26 cellular contexts compared by ENCODE assay signal in the genomic region with DNA sequence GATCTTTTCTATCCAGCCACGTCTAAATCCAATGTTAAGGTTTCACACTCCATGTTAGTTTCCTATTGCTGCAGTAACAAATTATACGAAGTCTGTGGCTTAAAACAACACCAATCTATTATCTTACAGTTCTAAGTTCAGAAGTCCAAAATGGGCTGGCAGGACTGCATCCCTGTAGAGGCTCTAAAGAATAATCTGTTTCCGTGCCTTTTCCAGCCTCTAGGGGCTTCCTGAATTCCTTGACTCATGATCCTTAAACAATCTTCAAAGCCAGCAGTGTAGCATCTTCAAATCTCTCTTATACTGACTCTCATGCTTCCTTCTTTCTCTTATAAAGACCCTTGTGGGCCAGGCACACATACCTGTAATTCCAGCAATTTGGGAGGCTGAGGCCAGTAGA. TPM values are rescaled to one million over a fixed set of nuclear protein-coding genes. Genes with fewer than 3 reads are reported as not detected.
DNase-seq lines count a peak whose midpoint lies in the region; ATAC-seq and TF ChIP-seq lines count a peak whose summit lies in the region.
"Had no signal": no experiment of that assay in that cellular context is flagged by ENCODE, and none has a peak within 500 bp of the region (broad histone marks: within the 10 kb centered on the region; RNA-seq: fewer than 3 reads in every experiment).

No MANE protein-coding gene starts in this region.

- no peaks in the 10 kb centered on the region for H3K79me1 ChIP-seq in H9 (ENCODE audit: insufficient read depth, low read depth, low read length, poor library complexity, severe bottlenecking)

- H3F3A ChIP-seq in SK-N-SH (replicated peaks; ENCODE audit: insufficient read depth) = no peaks in the 10 kb centered on the region

- peaks cover 37 to 46% (median 44%) of the 10 kb centered on the region in 3 experiments for H3K36me3 Mint-ChIP-seq in H9 (ENCODE audit: insufficient read depth in 1 of 3, low read depth in 3 of 3)
- peaks cover 14% of the 10 kb centered on the region for H3K36me3 Mint-ChIP-seq in osteocyte (ENCODE audit: unreplicated experiment)

- H2BK20ac ChIP-seq in H9 (ENCODE audit: low read depth, low read length, poor library complexity, severe bottlenecking) = no peak overlapping the region

- POLR2A ChIA-PET in SK-N-SH (lab: Yijun Ruan, JAX) = no interaction called here

- no peaks in the 10 kb centered on the region for H3K9me3 ChIP-seq in H9 (ENCODE audit: control insufficient read depth, low read depth, low read length)
- H3K9me3 ChIP-seq in SK-N-SH = no peaks in the 10 kb centered on the region
- H3K9me3 ChIP-seq: breast epithelium, left lung, thyroid gland had no signal

- H4K91ac ChIP-seq in H9 (ENCODE audit: insufficient read length, low read depth, low read length) = no peak overlapping the region

- CTCF ChIA-PET in SK-N-SH (lab: Yijun Ruan, JAX) = interaction anchor here (1.9 kb wide), 1 partner anchor 245 kb away, joined by 7 read pairs; no protein-coding TSS in a partner anchor

- no peak for ATAC-seq in GM19463 (IDR thresholded peaks at IDR 0.05; ENCODE audit: unreplicated experiment)
- ATAC-seq in HG02763 (IDR thresholded peaks at IDR 0.05; ENCODE audit: unreplicated experiment) = no peak
- ATAC-seq: activated CD8-positive, alpha-beta memory T cell treated with anti-CD3 and anti-CD28 coated beads, Interleukin-2, amount 10 ng/mL, durations not matched to agents 7 days and 5 days; left lung; stimulated activated naive CD8-positive, alpha-beta T cell treated with anti-CD3 and anti-CD28 coated beads, Interleukin-15, Interleukin-2, amounts not matched to agents 100 U/mL and 50 U/mL, for 24 hours had no signal

- H3K23me2 ChIP-seq in H9 (ENCODE audit: insufficient read length, low read depth, low read length, poor library complexity, severe bottlenecking) = no peaks in the 10 kb centered on the region

- no peak overlapping the region for H3K18ac ChIP-seq in H9 (ENCODE audit: insufficient read length, low read depth, low read length)

- H3K27me3 Mint-ChIP-seq in H9 (ENCODE audit: low read depth) (no peaks in the 10 kb centered on the region), osteocyte (ENCODE audit: unreplicated experiment) (no peaks in the 10 kb centered on the region)
- H3K27me3 Mint-ChIP-seq: activated CD4-positive, alpha-beta T cell treated with anti-CD3 and anti-CD28 coated beads, Interleukin-2, amount 10 ng/mL, durations not matched to agents 7 days and 5 days; activated CD8-positive, alpha-beta memory T cell treated with anti-CD3 and anti-CD28 coated beads, Interleukin-2, amount 10 ng/mL, durations not matched to agents 7 days and 5 days; CD4-positive, CD25-positive, alpha-beta regulatory T cell; naive B cell had no signal

- H2AFZ ChIP-seq in H9 (ENCODE audit: low read length) (no peak overlapping the region), SK-N-SH (ENCODE audit: low read depth) (no peak overlapping the region)

- no peak for TF ChIP-seq EP300 in SK-N-SH (IDR thresholded peaks at IDR 0.05; ENCODE audit: borderline replicate concordance in 1 of 2, low read depth in 1 of 2, low read length in 1 of 2)

- no peak overlapping the region for H3K27ac Mint-ChIP-seq in H9
- no peak overlapping the region for H3K27ac Mint-ChIP-seq in osteocyte (ENCODE audit: unreplicated experiment)
- H3K27ac Mint-ChIP-seq: activated CD4-positive, alpha-beta T cell treated with anti-CD3 and anti-CD28 coated beads, Interleukin-2, amount 10 ng/mL, durations not matched to agents 7 days and 5 days; activated CD8-positive, alpha-beta memory T cell treated with anti-CD3 and anti-CD28 coated beads, Interleukin-2, amount 10 ng/mL, durations not matched to agents 7 days and 5 days; CD4-positive, CD25-positive, alpha-beta regulatory T cell had no signal

- H3K9me3 Mint-ChIP-seq in H9 = peaks cover 24 to 30% of the 10 kb centered on the region in 2 experiments
- H3K9me3 Mint-ChIP-seq in osteocyte (ENCODE audit: unreplicated experiment) = no peaks in the 10 kb centered on the region
- H3K9me3 Mint-ChIP-seq: naive B cell had no signal

- H3K23ac ChIP-seq in H9 (ENCODE audit: insufficient read length, low read depth, low read length) = no peak overlapping the region

- DNase-seq in H9 = no peak
- DNase-seq in SK-N-SH = no peak
- no peak for DNase-seq in osteocyte (ENCODE audit: extremely low spot score, unreplicated experiment)
- no peak for DNase-seq in SW 1271 (lab: John Stamatoyannopoulos, UW)
- no peak for DNase-seq in GM03348 (ENCODE audit: low spot score)
- DNase-seq: activated CD4-positive, alpha-beta T cell treated with anti-CD3 and anti-CD28 coated beads, Interleukin-2, amount 10 ng/mL, durations not matched to agents 7 days and 5 days; activated CD8-positive, alpha-beta memory T cell treated with anti-CD3 and anti-CD28 coated beads, Interleukin-2, amount 10 ng/mL, durations not matched to agents 7 days and 5 days; activated naive CD4-positive, alpha-beta T cell; activated T-cell treated with anti-CD3 and anti-CD28 coated beads, Interleukin-2, amount 50 U/mL, for 48 hours; CD4-positive, CD25-positive, alpha-beta regulatory T cell; dermis blood vessel endothelial cell; KBM-7; left lung; naive B cell; NCI-H1105 treated with DMSO at 0.1 percent for 48 hours; NCI-H2081; NCI-H226; NCI-H774; occipital lobe; stimulated activated naive CD8-positive, alpha-beta T cell treated with anti-CD3 and anti-CD28 coated beads, Interleukin-15, Interleukin-2, amounts not matched to agents 100 U/mL and 50 U/mL, for 24 hours; thyroid gland had no signal

- H3K36me3 ChIP-seq in SK-N-SH (replicated peaks in 1 of 2; ENCODE audit: control insufficient read depth in 1 of 2, insufficient read depth in 2 of 2, low read length in 1 of 2) = peaks cover 18 to 20% of the 10 kb centered on the region in 2 experiments
- H3K36me3 ChIP-seq: breast epithelium, thyroid gland had no signal

- H4K8ac ChIP-seq in H9 (replicated peaks; ENCODE audit: insufficient read length, low read depth, low read length) = no peak overlapping the region

- no peak overlapping the region for H4K5ac ChIP-seq in H9 (ENCODE audit: insufficient read length, low read depth, low read length)

- no peak for TF ChIP-seq RAD21 in SK-N-SH (IDR thresholded peaks at IDR 0.05; ENCODE audit: low read length)

- H3K4me1 ChIP-seq in H9 (ENCODE audit: insufficient read depth, low read length) = no peaks in the 10 kb centered on the region
- H3K4me1 ChIP-seq in SK-N-SH (ENCODE audit: control insufficient read depth in 1 of 2, insufficient read depth in 2 of 2, low read depth in 1 of 2, low read length in 1 of 2) = peaks cover 0 to 1% of the 10 kb centered on the region in 2 experiments; a peak in 2 of 4 replicates
- H3K4me1 ChIP-seq: breast epithelium, thyroid gland had no signal

- no peak overlapping the region for H2BK15ac ChIP-seq in H9 (ENCODE audit: low read depth, low read length)

- H3K27ac ChIP-seq in H9 (ENCODE audit: insufficient read length, low read depth, low read length) (no peak overlapping the region), SK-N-SH (ENCODE audit: low read depth in 2 of 2, low read length in 1 of 2) (no peak overlapping the region), cingulate gyrus (ENCODE audit: low read depth, low read length) (peak overlapping the region; percentile 87)
- H3K27ac ChIP-seq: breast epithelium, left lung, thyroid gland, VCaP had no signal

- no CpG with 5 or more reads among the region's 3 CpGs for WGBS in H9 (ENCODE audit: extremely low coverage, insufficient read length, low lambda C conversion rate)
- 91% methylated on average over 3 of the region's 3 CpGs for WGBS in SK-N-SH (ENCODE audit: low lambda C conversion rate)

- H3K4ac ChIP-seq in H9 (ENCODE audit: low read depth, low read length) = no peak overlapping the region

- H3K4me3 Mint-ChIP-seq in H9 (no peak overlapping the region), osteocyte (ENCODE audit: unreplicated experiment) (no peak overlapping the region)
- H3K4me3 Mint-ChIP-seq: activated CD4-positive, alpha-beta T cell treated with anti-CD3 and anti-CD28 coated beads, Interleukin-2, amount 10 ng/mL, durations not matched to agents 7 days and 5 days; activated CD8-positive, alpha-beta memory T cell treated with anti-CD3 and anti-CD28 coated beads, Interleukin-2, amount 10 ng/mL, durations not matched to agents 7 days and 5 days; naive B cell had no signal

- peaks cover 7 to 11% of the 10 kb centered on the region in 2 experiments for H3K4me1 Mint-ChIP-seq in H9
- H3K4me1 Mint-ChIP-seq in osteocyte (ENCODE audit: unreplicated experiment) = no peaks in the 10 kb centered on the region

- H3K14ac ChIP-seq in H9 (ENCODE audit: insufficient read depth, low read length) = no peak overlapping the region

- H3K9ac ChIP-seq in H9 (ENCODE audit: extremely low read depth, insufficient read length, low read length) (no peak overlapping the region), SK-N-SH (no peak overlapping the region)

- no peak overlapping the region for H2BK5ac ChIP-seq in H9 (ENCODE audit: insufficient read length, low read length)

- no peak overlapping the region for H3K4me3 ChIP-seq in SK-N-SH (ENCODE audit: low read depth in 2 of 2, low read length in 1 of 2)
- H3K4me3 ChIP-seq: breast epithelium, left lung, thyroid gland had no signal

- TF ChIP-seq CTCF in H9 (conservative IDR thresholded peaks at IDR 0.05) = peak; percentile 31; the same call in 2 of the 3 replicates
- peak; percentile 26; the same call in 1 of the 2 replicates for TF ChIP-seq CTCF in SK-N-SH (IDR thresholded peaks at IDR 0.05)
- TF ChIP-seq CTCF in osteocyte (IDR thresholded peaks at IDR 0.05) = peak; percentile 3

- H3T11ph ChIP-seq in H9 (ENCODE audit: low read length) = no peak overlapping the region

- H2AK5ac ChIP-seq in H9 (ENCODE audit: insufficient read length, low read length) = no peak overlapping the region

- H3K4me2 ChIP-seq in H9 (ENCODE audit: insufficient read depth, insufficient read length, low read length) (no peak overlapping the region), SK-N-SH (no peak overlapping the region)

- H3K27me3 ChIP-seq in H9 (ENCODE audit: insufficient read depth, low read length) (no peaks in the 10 kb centered on the region), SK-N-SH (ENCODE audit: insufficient read depth) (no peaks in the 10 kb centered on the region)
- H3K27me3 ChIP-seq: breast epithelium, left lung, thyroid gland had no signal

- H3K79me2 ChIP-seq in H9 (ENCODE audit: insufficient read depth, low read length) (no peaks in the 10 kb centered on the region), SK-N-SH (ENCODE audit: insufficient read depth) (no peaks in the 10 kb centered on the region)

- no peaks in the 10 kb centered on the region for H3K9me2 ChIP-seq in SK-N-SH

- no peaks in the 10 kb centered on the region for H4K20me1 ChIP-seq in H9 (ENCODE audit: control insufficient read depth, insufficient read depth, insufficient read length)
- no peaks in the 10 kb centered on the region for H4K20me1 ChIP-seq in SK-N-SH (ENCODE audit: insufficient read depth)

- H3K56ac ChIP-seq in H9 (ENCODE audit: insufficient read length, low read depth, low read length) = no peak overlapping the region

- no peak overlapping the region for H2BK120ac ChIP-seq in H9 (ENCODE audit: low read depth, low read length, poor library complexity, severe bottlenecking)

- no peak overlapping the region for H2BK12ac ChIP-seq in H9 (ENCODE audit: insufficient read length, low read depth, low read length)

RNA-seq across cellular contexts. Expression of a gene that starts 6.8 kb away (rescaled TPM):
- total RNA-seq in H9 (2021) (19.6 and 22.6 TPM in 2 replicates), osteocyte (12.4 and 13.9 TPM in 2 replicates)
- polyA plus RNA-seq in SK-N-SH (2012; rRNA removed) = 11.4 and 13.1 TPM in 2 replicates
- 19.4 and 23.2 TPM in 2 replicates for polyA plus RNA-seq in SK-N-SH (2012; cell fraction: cytosol; rRNA removed)
- 3.1 and 5.8 TPM in 2 replicates for polyA plus RNA-seq in SK-N-SH (2012; cell fraction: nucleus; rRNA removed)

RNA-seq across cellular contexts. Expression of a gene that starts 19.4 kb away (rescaled TPM):
- total RNA-seq in H9 (2021) (0.13 TPM in 1 of 2 replicates, not detected in the other), osteocyte (0.31 and 0.43 TPM in 2 replicates)
- 25.8 and 30.9 TPM in 2 replicates for polyA plus RNA-seq in SK-N-SH (2012; rRNA removed)
- polyA plus RNA-seq in SK-N-SH (2012; cell fraction: cytosol; rRNA removed) = 28.2 and 30.3 TPM in 2 replicates
- polyA plus RNA-seq in SK-N-SH (2012; cell fraction: nucleus; rRNA removed) = 24.6 and 47.3 TPM in 2 replicates
